In the genomic region with DNA sequence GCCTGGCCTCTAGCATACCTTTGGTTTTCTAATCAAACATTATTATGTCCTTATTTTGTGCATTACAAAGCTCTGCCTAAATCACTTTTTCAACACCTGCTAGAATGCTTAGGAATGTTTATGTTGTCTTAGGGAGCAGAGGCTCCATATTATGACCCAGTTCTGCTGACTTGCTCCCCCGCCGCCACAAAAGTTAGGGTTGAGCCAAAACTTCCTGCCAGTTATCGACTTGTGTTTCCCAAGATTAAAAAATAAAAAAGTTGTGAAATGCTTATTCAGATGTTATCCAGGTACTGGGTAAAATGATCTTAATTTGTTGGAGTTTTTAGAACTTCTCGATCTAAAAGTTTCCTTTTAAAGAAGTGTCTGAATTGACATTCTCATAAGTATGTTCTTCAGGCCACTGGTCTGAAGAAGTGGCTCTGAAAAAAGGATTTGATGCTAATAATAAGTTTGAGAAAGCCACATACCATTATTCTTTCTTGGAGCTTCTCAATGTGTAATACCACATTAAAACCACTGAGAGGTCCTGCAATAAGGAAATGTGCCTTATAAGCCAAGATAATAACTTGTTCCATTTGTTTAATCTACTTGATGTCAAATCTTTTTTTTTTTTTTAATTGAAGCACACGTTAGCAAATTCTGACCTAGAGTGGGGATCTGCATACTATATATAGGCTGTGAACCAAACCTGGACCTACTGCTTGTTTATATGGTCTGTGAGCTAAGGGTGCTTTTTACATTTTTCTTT, we compare ENCODE assay signal across 9 cellular contexts. TPM values are rescaled to one million over a fixed set of nuclear protein-coding genes. Genes with fewer than 3 reads are reported as not detected.
DNase-seq lines count a peak whose midpoint lies in the region; ATAC-seq, FAIRE-seq and TF ChIP-seq lines count a peak whose summit lies in the region.
"Had no signal": no experiment of that assay in that cellular context is flagged by ENCODE, and none has a peak within 500 bp of the region (broad histone marks: within the 10 kb centered on the region; RNA-seq: fewer than 3 reads in every experiment).

No MANE protein-coding gene starts in this region.

- H3K27me3 Mint-ChIP-seq in activated naive CD4-positive, alpha-beta T cell treated with anti-CD3 and anti-CD28 coated beads, Interleukin-2, amount 50 U/mL, for 24 hours = no peaks in the 10 kb centered on the region
- H3K27me3 Mint-ChIP-seq in astrocyte (ENCODE audit: low read depth, unreplicated experiment) = peaks cover 12% of the 10 kb centered on the region

- intact Hi-C loops in right lobe of liver (cut with DNase I) (no loop called here), upper lobe of right lung (cut with DNase I) (no loop called here)

- H3K9me3 ChIP-seq in astrocyte (ENCODE audit: insufficient read depth, low read depth, low read length) = no peaks in the 10 kb centered on the region
- H3K9me3 ChIP-seq in right lobe of liver = no peaks in the 10 kb centered on the region
- H3K9me3 ChIP-seq in upper lobe of right lung = no peaks in the 10 kb centered on the region

- 7% methylated on average over 5 of the region's 5 CpGs for WGBS in right lobe of liver (ENCODE audit: insufficient coverage, low coverage, low lambda C conversion rate, missing lambda C conversion rate)

- peak overlapping the region; percentile 100 for H3K4me3 Mint-ChIP-seq in activated naive CD4-positive, alpha-beta T cell treated with anti-CD3 and anti-CD28 coated beads, Interleukin-2, amount 50 U/mL, for 24 hours
- peak overlapping the region; percentile 64 for H3K4me3 Mint-ChIP-seq in astrocyte (ENCODE audit: unreplicated experiment)

- peaks cover 7% of the 10 kb centered on the region for H3K36me3 Mint-ChIP-seq in activated naive CD4-positive, alpha-beta T cell treated with anti-CD3 and anti-CD28 coated beads, Interleukin-2, amount 50 U/mL, for 24 hours
- H3K36me3 Mint-ChIP-seq in astrocyte (ENCODE audit: low read depth, unreplicated experiment) = peaks cover 7% of the 10 kb centered on the region

- H3K4me1 Mint-ChIP-seq in activated naive CD4-positive, alpha-beta T cell treated with anti-CD3 and anti-CD28 coated beads, Interleukin-2, amount 50 U/mL, for 24 hours = peaks cover 49% of the 10 kb centered on the region
- peaks cover 15% of the 10 kb centered on the region for H3K4me1 Mint-ChIP-seq in astrocyte (ENCODE audit: low read depth, unreplicated experiment)

- peaks cover 11% of the 10 kb centered on the region for H4K20me1 ChIP-seq in astrocyte (ENCODE audit: insufficient read depth, low read length)

- DNase-seq in activated naive CD4-positive, alpha-beta T cell (lab: John Stamatoyannopoulos, UW) = no peak
- DNase-seq in astrocyte (ENCODE audit: low read depth) = peak; percentile 30
- peak in 1 of 3 donors; percentile 69 for DNase-seq in right lobe of liver
- peak; percentile 13 for DNase-seq in upper lobe of right lung
- no peak for DNase-seq in stimulated activated CD4-positive, alpha-beta T cell treated with anti-CD3 and anti-CD28 coated beads, Interleukin-12 subunit alpha, Interleukin-12 subunit beta, amount 100 ng/mL, for 4 hours
- no peak for DNase-seq in NCI-H1694 (lab: John Stamatoyannopoulos, UW)
- DNase-seq in DMS153 treated with DMSO at 0.1 percent for 48 hours (lab: John Stamatoyannopoulos, UW; ENCODE audit: unreplicated experiment) = no peak
- DNase-seq: COR-L47 had no signal

- H3K79me2 ChIP-seq in astrocyte (ENCODE audit: insufficient read depth, low read length) = peaks cover 61% of the 10 kb centered on the region

- no peaks in the 10 kb centered on the region for H3K27me3 ChIP-seq in astrocyte (ENCODE audit: insufficient read depth, low read length)
- H3K27me3 ChIP-seq in right lobe of liver = no peaks in the 10 kb centered on the region
- H3K27me3 ChIP-seq in upper lobe of right lung = no peaks in the 10 kb centered on the region

- no peak for TF ChIP-seq POLR2A in right lobe of liver (IDR thresholded peaks at IDR 0.05)

- no peaks in the 10 kb centered on the region for H3K9me3 Mint-ChIP-seq in activated naive CD4-positive, alpha-beta T cell treated with anti-CD3 and anti-CD28 coated beads, Interleukin-2, amount 50 U/mL, for 24 hours
- H3K9me3 Mint-ChIP-seq in astrocyte (ENCODE audit: unreplicated experiment) = peaks cover 5% of the 10 kb centered on the region

- H3K4me2 ChIP-seq in astrocyte (ENCODE audit: low read length) = peak overlapping the region; percentile 89

- H3K4me1 ChIP-seq in astrocyte (ENCODE audit: insufficient read depth, low read length) (peaks cover 9% of the 10 kb centered on the region), right lobe of liver (peaks cover 0 to 33% (median 12%) of the 10 kb centered on the region in 4 donors), upper lobe of right lung (peaks cover 24% of the 10 kb centered on the region)

- ATAC-seq in right lobe of liver (peak; percentile 13 to 50 (median 30)), upper lobe of right lung (no peak)

- TF ChIP-seq CTCF in astrocyte (IDR thresholded peaks at IDR 0.05; ENCODE audit: insufficient read depth, low read depth, low read length) (no peak), right lobe of liver (IDR thresholded peaks at IDR 0.05) (peak in 1 of 4 donors; percentile 18), upper lobe of right lung (IDR thresholded peaks at IDR 0.05) (peak; percentile 23)

- no peak overlapping the region for H3K9ac ChIP-seq in astrocyte (ENCODE audit: low read length)

- H3K36me3 ChIP-seq in astrocyte (ENCODE audit: insufficient read depth, low read length) = peaks cover 7% of the 10 kb centered on the region
- H3K36me3 ChIP-seq in right lobe of liver = peaks cover 0 to 2% (median 0%) of the 10 kb centered on the region in 4 donors
- peaks cover 37% of the 10 kb centered on the region for H3K36me3 ChIP-seq in upper lobe of right lung

- no peak overlapping the region for H2AFZ ChIP-seq in astrocyte (ENCODE audit: low read depth, low read length)

- FAIRE-seq in astrocyte (lab: Jason Lieb, UNC) = no peak

- H3K27ac Mint-ChIP-seq in activated naive CD4-positive, alpha-beta T cell treated with anti-CD3 and anti-CD28 coated beads, Interleukin-2, amount 50 U/mL, for 24 hours = peak overlapping the region; percentile 84
- H3K27ac Mint-ChIP-seq in astrocyte (ENCODE audit: unreplicated experiment) = no peak overlapping the region

- no peak overlapping the region for H3K4me3 ChIP-seq in astrocyte (ENCODE audit: insufficient read depth, low read depth, low read length)
- peak overlapping the region in 2 of 3 donors; percentile 17 to 73 for H3K4me3 ChIP-seq in right lobe of liver
- peak overlapping the region; percentile 84 for H3K4me3 ChIP-seq in upper lobe of right lung

- no peak overlapping the region for H3K27ac ChIP-seq in astrocyte (ENCODE audit: low read depth, low read length)
- peak overlapping the region in 2 of 3 donors; percentile 12 to 44 for H3K27ac ChIP-seq in right lobe of liver
- no peak overlapping the region for H3K27ac ChIP-seq in upper lobe of right lung

RNA-seq across cellular contexts. Expression of a gene that starts 2.2 kb away (rescaled TPM):
- total RNA-seq in astrocyte (28.9 and 29.3 TPM in 2 replicates), right lobe of liver (10 to 100 TPM; 28.7 to 40.8 (median 37.4) TPM), upper lobe of right lung (37.9 TPM)

RNA-seq across cellular contexts. Expression of a gene that starts 21.9 kb away (rescaled TPM):
- total RNA-seq in astrocyte (not detected in 2 replicates), right lobe of liver (not detected), upper lobe of right lung (6.9 TPM)

RNA-seq across cellular contexts. Expression of a gene that starts 39.4 kb away (rescaled TPM):
- 3.0 and 3.3 TPM in 2 replicates for total RNA-seq in astrocyte
- total RNA-seq in right lobe of liver = under 1 TPM in 4 of 6 experiments, not detected in 2; 0.12 to 0.49 (median 0.26) TPM
- total RNA-seq in upper lobe of right lung = 4.5 TPM

RNA-seq across cellular contexts. Expression of a gene that starts 49.9 kb away (rescaled TPM):
- 128 and 136 TPM in 2 replicates for total RNA-seq in astrocyte
- 10 to 100 TPM in 4 of 6 experiments, 1 to 10 TPM in 2; 6.3 to 47.9 (median 19.6) TPM for total RNA-seq in right lobe of liver
- 63.0 TPM for total RNA-seq in upper lobe of right lung

RNA-seq across cellular contexts. Expression of a gene that starts 54.8 kb away (rescaled TPM):
- 157 and 205 TPM in 2 replicates for total RNA-seq in astrocyte
- 10 to 100 TPM in 3 of 6 experiments, 1 to 10 TPM in 3; 4.7 to 52.0 (median 9.4) TPM for total RNA-seq in right lobe of liver
- total RNA-seq in upper lobe of right lung = 89.0 TPM

Comparison
In these comparisons a context has a peak if more than half of its experiments do, and no peak if none do; other contexts are left out.
1. DNase-seq: peak in astrocyte (single experiment) and upper lobe of right lung (single experiment); none in activated naive CD4-positive, alpha-beta T cell (0 of 4), stimulated activated CD4-positive, alpha-beta T cell treated with anti-CD3 and anti-CD28 coated beads, Interleukin-12 subunit alpha, Interleukin-12 subunit beta, amount 100 ng/mL, for 4 hours (single experiment), NCI-H1694 (single experiment) and DMS153 treated with DMSO at 0.1 percent for 48 hours (single experiment).
2. H3K27ac ChIP-seq: peak in right lobe of liver (2 of 3); none in astrocyte (single experiment) and upper lobe of right lung (single experiment).